ENCODE assay signal across 25 cellular contexts in genomic region chr11:70252844-70253243, GRCh38. TPM values are rescaled to one million over a fixed set of nuclear protein-coding genes. Genes with fewer than 3 reads are reported as not detected.
DNase-seq lines count a peak whose midpoint lies in the region; ATAC-seq and TF ChIP-seq lines count a peak whose summit lies in the region.
"Had no signal": no experiment of that assay in that cellular context is flagged by ENCODE, and none has a peak within 500 bp of the region (broad histone marks: within the 10 kb centered on the region; RNA-seq: fewer than 3 reads in every experiment).

No MANE protein-coding gene starts in this region.

- H4K20me1 ChIP-seq in mammary epithelial cell (ENCODE audit: insufficient read depth, low read length) = no peaks in the 10 kb centered on the region

- no peaks in the 10 kb centered on the region for H3K27me3 Mint-ChIP-seq in central memory CD8-positive, alpha-beta T cell
- H3K27me3 Mint-ChIP-seq: activated CD4-positive, alpha-beta T cell treated with anti-CD3 and anti-CD28 coated beads, Interleukin-2, amount 10 ng/mL, durations not matched to agents 24 days and 14 days had no signal

- H2AFZ ChIP-seq in mammary epithelial cell (ENCODE audit: low read depth, low read length) = no peak overlapping the region

- in situ Hi-C loops in mammary epithelial cell (cut with MboI; ENCODE audit: low sequenced_read_pairs in 2 of 2) = no loop called here

- dilution Hi-C loops in mammary epithelial cell (cut with HindIII; ENCODE audit: low sequenced_read_pairs) = no loop called here

- 94% methylated on average over 12 of the region's 12 CpGs for WGBS in mammary epithelial cell (ENCODE audit: low coverage, missing lambda C conversion rate)

- H3K4me3 ChIP-seq in breast epithelium (no peak overlapping the region), mammary epithelial cell (replicated peaks in 1 of 3; ENCODE audit: insufficient read depth in 1 of 3, low read depth in 2 of 3, low read length in 3 of 3) (no peak overlapping the region), coronary artery (no peak overlapping the region)
- H3K4me3 ChIP-seq: cardiac muscle cell, prostate gland had no signal

- TF ChIP-seq CTCF in breast epithelium (IDR thresholded peaks at IDR 0.05) (no peak), mammary epithelial cell (conservative IDR thresholded peaks at IDR 0.05 in 1 of 2, IDR thresholded peaks at IDR 0.05 in 1 of 2; ENCODE audit: extremely low read depth in 1 of 2, insufficient read depth in 1 of 2, low read depth in 1 of 2, low read length in 2 of 2) (no peak), coronary artery (IDR thresholded peaks at IDR 0.05) (no peak)

- H3K4me1 ChIP-seq in breast epithelium (peaks cover 0 to 8% of the 10 kb centered on the region in 2 donors), mammary epithelial cell (ENCODE audit: insufficient read depth, low read length) (peaks cover 9% of the 10 kb centered on the region)
- H3K4me1 ChIP-seq: prostate gland had no signal

- CTCF ChIA-PET in mammary epithelial cell (lab: Charles Lee; ENCODE audit: low non-redundant PET) = no interaction called here

- H3K4me1 Mint-ChIP-seq in central memory CD8-positive, alpha-beta T cell = peaks cover 11% of the 10 kb centered on the region
- H3K4me1 Mint-ChIP-seq: activated CD4-positive, alpha-beta T cell treated with anti-CD3 and anti-CD28 coated beads, Interleukin-2, amount 10 ng/mL, durations not matched to agents 24 days and 14 days; CD4-positive, alpha-beta memory T cell had no signal

- H3K27me3 ChIP-seq in breast epithelium (no peaks in the 10 kb centered on the region), mammary epithelial cell (ENCODE audit: insufficient read depth, low read length) (no peaks in the 10 kb centered on the region)
- H3K27me3 ChIP-seq: cardiac muscle cell had no signal

- no TSS peak for BruUV-seq in mammary epithelial cell (replicated peaks; lab: Mats Ljungman, UMichigan)

- ATAC-seq in GM21737 (IDR thresholded peaks at IDR 0.05; ENCODE audit: unreplicated experiment) (peak; percentile 67), HG03520 (IDR thresholded peaks at IDR 0.05; ENCODE audit: unreplicated experiment) (no peak), GM21390 (IDR thresholded peaks at IDR 0.05; ENCODE audit: unreplicated experiment) (no peak)
- ATAC-seq in central memory CD8-positive, alpha-beta T cell (replicated peaks; ENCODE audit: extremely low read depth, poor library complexity, severe bottlenecking) = peak; percentile 88

- no peak overlapping the region for H3K27ac Mint-ChIP-seq in central memory CD8-positive, alpha-beta T cell (ENCODE audit: low read depth)
- H3K27ac Mint-ChIP-seq: activated CD4-positive, alpha-beta T cell treated with anti-CD3 and anti-CD28 coated beads, Interleukin-2, amount 10 ng/mL, durations not matched to agents 24 days and 14 days; activated naive CD4-positive, alpha-beta T cell treated with anti-CD3 and anti-CD28 coated beads for 36 hours; CD4-positive, alpha-beta memory T cell; T-helper 2 cell treated with Interferon-gamma antibody and Interleukin-4, amounts not matched to agents 5 μg/mL and 100 μg/mL, for 36 hours; type B pancreatic cell had no signal

- H3K9me3 Mint-ChIP-seq in central memory CD8-positive, alpha-beta T cell = no peaks in the 10 kb centered on the region
- H3K9me3 Mint-ChIP-seq: activated CD4-positive, alpha-beta T cell treated with anti-CD3 and anti-CD28 coated beads, Interleukin-2, amount 10 ng/mL, durations not matched to agents 24 days and 14 days; activated naive CD4-positive, alpha-beta T cell treated with anti-CD3 and anti-CD28 coated beads for 36 hours; T-helper 2 cell treated with Interferon-gamma antibody and Interleukin-4, amounts not matched to agents 5 μg/mL and 100 μg/mL, for 36 hours; type B pancreatic cell had no signal

- H3K4me3 Mint-ChIP-seq in central memory CD8-positive, alpha-beta T cell = no peak overlapping the region
- H3K4me3 Mint-ChIP-seq: activated CD4-positive, alpha-beta T cell treated with anti-CD3 and anti-CD28 coated beads, Interleukin-2, amount 10 ng/mL, durations not matched to agents 24 days and 14 days; activated naive CD4-positive, alpha-beta T cell treated with anti-CD3 and anti-CD28 coated beads for 36 hours; CD4-positive, alpha-beta memory T cell; T-helper 2 cell treated with Interferon-gamma antibody and Interleukin-4, amounts not matched to agents 5 μg/mL and 100 μg/mL, for 36 hours; type B pancreatic cell had no signal

- H3K36me3 ChIP-seq in breast epithelium (no peaks in the 10 kb centered on the region), mammary epithelial cell (ENCODE audit: insufficient read depth, low read length) (no peaks in the 10 kb centered on the region)
- H3K36me3 ChIP-seq: cardiac muscle cell, prostate gland had no signal

- H3K27ac ChIP-seq in breast epithelium = peak overlapping the region; percentile 79 to 89
- H3K27ac ChIP-seq in mammary epithelial cell (ENCODE audit: insufficient read depth, low read depth, low read length) = no peak overlapping the region
- no peak overlapping the region for H3K27ac ChIP-seq in coronary artery
- H3K27ac ChIP-seq: cardiac muscle cell, prostate gland, VCaP had no signal

- no peak for TF ChIP-seq POLR2A in breast epithelium (IDR thresholded peaks at IDR 0.05)

- H3K79me2 ChIP-seq in mammary epithelial cell (ENCODE audit: insufficient read depth, low read length) = no peaks in the 10 kb centered on the region

- H3K9me3 ChIP-seq in breast epithelium (no peaks in the 10 kb centered on the region), mammary epithelial cell (replicated peaks; ENCODE audit: insufficient read depth, low read length) (no peaks in the 10 kb centered on the region)
- H3K9me3 ChIP-seq: prostate gland had no signal

- DNase-seq in breast epithelium (ENCODE audit: low spot score in 2 of 2) = no peak
- no peak for DNase-seq in mammary epithelial cell
- DNase-seq in central memory CD8-positive, alpha-beta T cell (ENCODE audit: low spot score in 2 of 2) = no peak
- no peak for DNase-seq in NOMO-1 treated with DMSO at 0.1 percent for 48 hours (lab: John Stamatoyannopoulos, UW; ENCODE audit: unreplicated experiment)
- DNase-seq in coronary artery (ENCODE audit: low spot score) = no peak
- DNase-seq: 8988T; activated CD4-positive, alpha-beta T cell treated with anti-CD3 and anti-CD28 coated beads, Interleukin-2, amount 10 ng/mL, durations not matched to agents 24 days and 14 days; activated naive CD4-positive, alpha-beta T cell treated with anti-CD3 and anti-CD28 coated beads for 36 hours; activated T-cell treated with anti-CD3 and anti-CD28 coated beads, Interleukin-2, amount 50 U/mL, for 48 hours; CD4-positive, alpha-beta memory T cell; islet precursor cell; NCI-H1105 treated with DMSO at 0.1 percent for 48 hours; NCI-H2029 treated with DMSO at 0.1 percent for 48 hours; NCI-H226; NCI-H748 treated with DMSO at 0.1 percent for 48 hours; OCI-M1; stimulated activated CD8-positive, alpha-beta memory T cell treated with anti-CD3 and anti-CD28 coated beads, Interleukin-4, amount 100 ng/mL, for 48 hours had no signal

- intact Hi-C loops in breast epithelium (cut with DNase I; ENCODE audit: low total_unique reads) = loop anchor here (1.0 to 10.0 kb wide), 2 partner anchors 19 to 48 kb away; partner anchors contain the start of gene FADD
- intact Hi-C loops in mammary epithelial cell (cut with micrococcal nuclease) = no loop called here

- no peak overlapping the region for H3K9ac ChIP-seq in mammary epithelial cell (ENCODE audit: insufficient read depth, low read length)

- H3K4me2 ChIP-seq in mammary epithelial cell (ENCODE audit: insufficient read depth, low read depth, low read length) = no peak overlapping the region

- peaks cover 1% of the 10 kb centered on the region for H3K36me3 Mint-ChIP-seq in central memory CD8-positive, alpha-beta T cell (ENCODE audit: insufficient read depth)
- H3K36me3 Mint-ChIP-seq: CD4-positive, alpha-beta memory T cell; type B pancreatic cell had no signal

RNA-seq across cellular contexts. Expression of gene PPFIA1, which starts 17.6 kb away (rescaled TPM):
- total RNA-seq in breast epithelium = 10 to 100 TPM; 52.2 to 80.8 (median 78.0) TPM
- total RNA-seq in mammary epithelial cell = 10 to 100 TPM; 42.5 to 47.1 TPM
- polyA plus RNA-seq in mammary epithelial cell = 42.4 TPM
- 135 TPM for polyA minus RNA-seq in mammary epithelial cell

RNA-seq across cellular contexts. Expression of gene FADD, which starts 49.7 kb away (rescaled TPM):
- total RNA-seq in breast epithelium = 10 to 100 TPM; 17.6 to 33.1 (median 30.2) TPM
- 10 to 100 TPM; 31.8 to 45.0 TPM for total RNA-seq in mammary epithelial cell
- polyA plus RNA-seq in mammary epithelial cell = 49.6 TPM
- polyA minus RNA-seq in mammary epithelial cell = 55.4 TPM

Comparison
In these comparisons a context has a peak if more than half of its experiments do, and no peak if none do; other contexts are left out.
1. H3K27ac ChIP-seq: peak in breast epithelium (2 of 2); none in mammary epithelial cell (single experiment) and coronary artery (0 of 2).
2. ATAC-seq: peak in GM21737 (single experiment) and central memory CD8-positive, alpha-beta T cell (single experiment); none in HG03520 (single experiment) and GM21390 (single experiment).